Comparison of ENCODE assay signal across 13 cellular contexts in the genomic region with DNA sequence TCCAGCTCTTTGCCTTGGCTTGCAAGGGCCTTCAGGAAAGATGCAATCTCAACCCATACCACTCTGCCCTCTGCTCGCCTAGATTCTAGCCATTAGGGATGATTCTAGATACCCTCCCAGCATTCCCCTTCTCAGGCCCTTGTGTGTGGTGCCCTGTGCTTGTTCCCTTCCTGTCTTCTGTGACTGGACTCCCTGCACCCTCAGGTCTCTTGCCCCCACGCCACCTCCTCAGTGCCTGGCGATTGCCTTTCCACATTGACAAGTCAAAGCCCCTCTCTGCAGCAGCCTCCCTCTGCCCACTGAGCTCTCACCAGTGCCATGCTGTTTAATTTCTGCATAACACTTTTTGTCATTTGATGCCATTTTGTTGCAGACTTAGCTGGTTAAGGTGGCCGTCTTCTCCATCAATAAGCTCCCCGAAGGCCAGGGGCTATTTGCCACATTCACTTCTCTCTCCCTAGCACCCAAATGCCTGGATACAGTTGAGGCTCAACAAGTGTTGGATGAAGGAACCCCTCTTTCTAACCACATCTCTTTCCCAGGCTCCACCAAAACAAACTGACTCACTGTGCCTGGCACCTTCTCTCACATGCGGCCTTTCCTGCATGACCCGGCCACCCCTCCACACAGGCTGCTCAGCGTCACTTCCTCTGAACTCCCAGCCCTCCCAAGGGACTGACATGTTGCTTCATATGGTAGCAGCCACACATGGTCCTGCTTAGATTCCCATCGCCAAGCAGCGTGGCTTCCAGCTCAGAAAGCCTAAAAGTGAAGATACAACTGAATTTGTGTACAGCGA. TPM values are rescaled to one million over a fixed set of nuclear protein-coding genes. Genes with fewer than 3 reads are reported as not detected.
DNase-seq lines count a peak whose midpoint lies in the region; ATAC-seq and TF ChIP-seq lines count a peak whose summit lies in the region.
"Had no signal": no experiment of that assay in that cellular context is flagged by ENCODE, and none has a peak within 500 bp of the region (broad histone marks: within the 10 kb centered on the region; RNA-seq: fewer than 3 reads in every experiment).

No MANE protein-coding gene starts in this region.

- H3K27ac ChIP-seq in adrenal gland (no peak overlapping the region), right cardiac atrium (ENCODE audit: low read length) (no peak overlapping the region)

- intact Hi-C loops in adrenal gland (cut with DNase I): no loop called here
- intact Hi-C loops in right cardiac atrium (cut with DNase I): no loop called here

- H3K9me3 ChIP-seq in adrenal gland (replicated peaks in 1 of 3) (no peaks in the 10 kb centered on the region), right cardiac atrium (ENCODE audit: control insufficient read depth, low read length) (no peaks in the 10 kb centered on the region)

- TF ChIP-seq CTCF in AG09319 (IDR thresholded peaks at IDR 0.05; ENCODE audit: low read depth, low read length) (no peak), adrenal gland (IDR thresholded peaks at IDR 0.05) (no peak)

- no peak for TF ChIP-seq POLR2A in adrenal gland (IDR thresholded peaks at IDR 0.05)

- H3K4me1 ChIP-seq in adrenal gland (replicated peaks in 1 of 2) (peaks cover 6 to 10% of the 10 kb centered on the region in 2 donors), right cardiac atrium (ENCODE audit: control insufficient read depth, insufficient read depth, low read length) (no peaks in the 10 kb centered on the region)

- ATAC-seq in HG03378 (IDR thresholded peaks at IDR 0.05; ENCODE audit: unreplicated experiment) (peak; percentile 38), right cardiac atrium (peak; percentile 42 to 59), HG03521 (IDR thresholded peaks at IDR 0.05; ENCODE audit: unreplicated experiment) (no peak), GM19324 (IDR thresholded peaks at IDR 0.05; ENCODE audit: low FRiP score, unreplicated experiment) (no peak)

- 84 to 87% (median 85%) methylated on average over 11 of the region's 11 CpGs for WGBS in adrenal gland, 4 donors
- 79% methylated on average over 11 of the region's 11 CpGs for WGBS in right cardiac atrium

- no peaks in the 10 kb centered on the region for H3K36me3 ChIP-seq in adrenal gland (replicated peaks in 1 of 2)

- H3K27me3 ChIP-seq in adrenal gland (no peaks in the 10 kb centered on the region), right cardiac atrium (ENCODE audit: control insufficient read depth, insufficient read depth) (no peaks in the 10 kb centered on the region)

- peak; percentile 67 for DNase-seq in AG09319 (ENCODE audit: extremely low read depth, low read depth)
- peak in 4 of 7 donors; percentile 35 to 62 (median 46) for DNase-seq in adrenal gland
- peak; percentile 71 to 79 (median 75) for DNase-seq in right cardiac atrium
- no peak for DNase-seq in NCI-H2107 (lab: John Stamatoyannopoulos, UW)
- DNase-seq in NOMO-1 treated with dmso at 0.1 percent for 144 hours (lab: John Stamatoyannopoulos, UW; ENCODE audit: unreplicated experiment): no peak
- DNase-seq: activated CD4-positive, CD25-positive, alpha-beta regulatory T cell treated with anti-CD3 and anti-CD28 coated beads, Interleukin-2, amount 50 U/mL, for 72 hours; activated naive CD8-positive, alpha-beta T cell treated with anti-CD3 and anti-CD28 coated beads for 36 hours; CD4-positive, CD25-positive, alpha-beta regulatory T cell; mammary epithelial cell; NCI-H187 treated with DMSO at 0.1 percent for 48 hours had no signal

- H3K4me3 ChIP-seq in adrenal gland (no peak overlapping the region), right cardiac atrium (ENCODE audit: low read length) (no peak overlapping the region)

RNA-seq across cellular contexts. Expression of gene TXNDC5, which starts 4.6 kb away (rescaled TPM):
- 100 to 1,000 TPM in 6 of 8 donors, 10 to 100 TPM in 2; 94.0 to 192 (median 128) TPM for total RNA-seq in adrenal gland
- polyA plus RNA-seq in adrenal gland: 100 to 1,000 TPM in 1 of 3 donors, 10 to 100 TPM in 2; 51.6 to 130 (median 55.5) TPM
- 10 to 100 TPM; 47.0 to 59.5 (median 57.4) TPM for total RNA-seq in right cardiac atrium
- polyA plus RNA-seq in right cardiac atrium: 38.2 TPM

Comparison
In these comparisons a context has a peak if more than half of its experiments do, and no peak if none do; other contexts are left out.
1. DNase-seq: peak in AG09319 (single experiment), adrenal gland (4 of 7) and right cardiac atrium (3 of 3); none in NCI-H2107 (single experiment) and NOMO-1 treated with dmso at 0.1 percent for 144 hours (single experiment).
2. ATAC-seq: peak in HG03378 (single experiment) and right cardiac atrium (2 of 2); none in HG03521 (single experiment) and GM19324 (single experiment).